ENCODE assay signal across 9 cellular contexts in the genomic region with DNA sequence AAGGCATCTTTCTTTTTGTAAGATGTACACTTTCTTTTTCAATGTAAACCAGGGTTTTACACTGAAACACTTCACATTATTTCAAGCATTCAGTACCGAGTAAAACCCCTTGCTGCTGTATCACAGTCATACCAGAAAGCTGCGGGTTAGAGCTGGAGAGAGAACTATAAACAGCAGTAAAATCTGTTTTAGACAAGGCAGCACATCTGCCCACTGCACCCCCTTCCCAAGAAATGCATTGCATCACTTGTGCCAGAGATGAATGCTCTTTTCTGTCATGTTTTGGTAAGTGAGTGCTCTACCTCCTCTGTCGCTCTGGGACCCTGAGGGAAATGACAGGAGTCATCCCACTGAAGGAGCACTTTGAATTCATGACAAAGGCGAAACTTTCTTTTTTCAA.
A peak's percentile ranks its signal among the peaks of the same experiment; 100 is the strongest.
DNase-seq lines count a peak whose midpoint lies in the region; ATAC-seq lines count a peak whose summit lies in the region.
"Had no signal": no experiment of that assay in that cellular context is flagged by ENCODE, and none has a peak within 500 bp of the region (broad histone marks: within the 10 kb centered on the region; RNA-seq: fewer than 3 reads in every experiment).

No MANE protein-coding gene starts in this region.

- H3K27me3 Mint-ChIP-seq in activated T-helper 2 cell treated with anti-CD3 and anti-CD28 coated beads, Interferon-gamma antibody, Interleukin-2, Interleukin-4, amounts not matched to agents 10 μg/mL and 5 μg/mL and 100 μg/mL, durations not matched to agents 14 hours and 24 hours and 36 hours (ENCODE audit: low read depth), result no peaks in the 10 kb centered on the region

- ATAC-seq in GM19328 (IDR thresholded peaks at IDR 0.05; ENCODE audit: unreplicated experiment) (peak; percentile 85), HG02885 (IDR thresholded peaks at IDR 0.05; ENCODE audit: poor library complexity, unreplicated experiment) (peak; percentile 98)

- no peaks in the 10 kb centered on the region for H3K9me3 Mint-ChIP-seq in activated T-helper 2 cell treated with anti-CD3 and anti-CD28 coated beads, Interferon-gamma antibody, Interleukin-2, Interleukin-4, amounts not matched to agents 10 μg/mL and 5 μg/mL and 100 μg/mL, durations not matched to agents 14 hours and 24 hours and 36 hours
- H3K9me3 Mint-ChIP-seq: nephron had no signal

- peak overlapping the region; percentile 89 for H3K27ac Mint-ChIP-seq in activated T-helper 2 cell treated with anti-CD3 and anti-CD28 coated beads, Interferon-gamma antibody, Interleukin-2, Interleukin-4, amounts not matched to agents 10 μg/mL and 5 μg/mL and 100 μg/mL, durations not matched to agents 14 hours and 24 hours and 36 hours

- DNase-seq in activated T-helper 2 cell treated with anti-CD3 and anti-CD28 coated beads, Interferon-gamma antibody, Interleukin-2, Interleukin-4, amounts not matched to agents 10 μg/mL and 5 μg/mL and 100 μg/mL, durations not matched to agents 14 hours and 24 hours and 36 hours (ENCODE audit: low spot score), result peak; percentile 52
- DNase-seq in stimulated activated CD4-positive, alpha-beta T cell treated with anti-CD3 and anti-CD28 coated beads, Interleukin-4, amount 100 ng/mL, for 48 hours (ENCODE audit: low read depth in 2 of 2), result peak; percentile 32 to 66
- DNase-seq in NAMALWA (ENCODE audit: low spot score) (no peak), superior temporal gyrus (ENCODE audit: extremely low spot score) (no peak), D341Med (ENCODE audit: low spot score) (no peak)
- DNase-seq: adrenal gland had no signal

- peaks cover 19% of the 10 kb centered on the region for H3K36me3 Mint-ChIP-seq in activated T-helper 2 cell treated with anti-CD3 and anti-CD28 coated beads, Interferon-gamma antibody, Interleukin-2, Interleukin-4, amounts not matched to agents 10 μg/mL and 5 μg/mL and 100 μg/mL, durations not matched to agents 14 hours and 24 hours and 36 hours (ENCODE audit: low read depth)

- H3K4me1 Mint-ChIP-seq in activated T-helper 2 cell treated with anti-CD3 and anti-CD28 coated beads, Interferon-gamma antibody, Interleukin-2, Interleukin-4, amounts not matched to agents 10 μg/mL and 5 μg/mL and 100 μg/mL, durations not matched to agents 14 hours and 24 hours and 36 hours (ENCODE audit: low read depth), result peaks cover 36% of the 10 kb centered on the region

- H3K4me3 Mint-ChIP-seq in activated T-helper 2 cell treated with anti-CD3 and anti-CD28 coated beads, Interferon-gamma antibody, Interleukin-2, Interleukin-4, amounts not matched to agents 10 μg/mL and 5 μg/mL and 100 μg/mL, durations not matched to agents 14 hours and 24 hours and 36 hours (ENCODE audit: low read depth), result peak overlapping the region; percentile 65
- H3K4me3 Mint-ChIP-seq: nephron had no signal

- intact Hi-C loops in activated T-helper 2 cell treated with anti-CD3 and anti-CD28 coated beads, Interferon-gamma antibody, Interleukin-2, Interleukin-4, amounts not matched to agents 10 μg/mL and 5 μg/mL and 100 μg/mL, durations not matched to agents 14 hours and 24 hours and 36 hours (cut with micrococcal nuclease), result loop anchor here (1.0 to 5.0 kb wide), 8 partner anchors 23 to 223 kb away; a partner anchor contains a TSS

Comparison
In these comparisons a context has a peak if more than half of its experiments do, and no peak if none do; other contexts are left out.
1. DNase-seq: peak in activated T-helper 2 cell treated with anti-CD3 and anti-CD28 coated beads, Interferon-gamma antibody, Interleukin-2, Interleukin-4, amounts not matched to agents 10 μg/mL and 5 μg/mL and 100 μg/mL, durations not matched to agents 14 hours and 24 hours and 36 hours (single experiment) and stimulated activated CD4-positive, alpha-beta T cell treated with anti-CD3 and anti-CD28 coated beads, Interleukin-4, amount 100 ng/mL, for 48 hours (2 of 2); none in NAMALWA (single experiment), superior temporal gyrus (single experiment) and D341Med (single experiment).